13 cellular contexts compared by ENCODE assay signal in the genomic region with DNA sequence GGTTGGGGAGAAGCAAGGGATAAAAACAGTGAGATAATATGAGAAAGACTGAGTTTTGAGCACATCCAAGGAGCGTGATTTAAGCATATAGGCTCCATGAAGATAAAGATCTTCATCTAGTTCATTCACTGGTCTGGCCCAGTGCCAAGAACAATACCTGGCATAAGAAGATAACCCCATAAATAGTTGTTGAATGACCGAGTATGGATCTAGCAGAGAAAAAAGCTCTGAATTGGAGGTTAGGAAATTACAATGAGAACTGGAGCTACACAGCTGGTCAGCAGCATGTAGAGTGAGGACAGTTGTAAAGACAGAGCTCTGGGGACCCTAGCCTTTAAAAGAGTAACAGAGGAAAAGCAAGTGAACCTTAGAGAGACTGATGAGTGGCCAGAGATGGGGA. TPM values are rescaled to one million over a fixed set of nuclear protein-coding genes. Genes with fewer than 3 reads are reported as not detected.
DNase-seq lines count a peak whose midpoint lies in the region; ATAC-seq and TF ChIP-seq lines count a peak whose summit lies in the region.
"Had no signal": no experiment of that assay in that cellular context is flagged by ENCODE, and none has a peak within 500 bp of the region (broad histone marks: within the 10 kb centered on the region; RNA-seq: fewer than 3 reads in every experiment).

No MANE protein-coding gene starts in this region.

- peak; percentile 9 for DNase-seq in Calu3
- DNase-seq in KBM-7, result peak; percentile 46
- peak; percentile 35 to 54 for DNase-seq in SJCRH30
- DNase-seq in glomerular endothelial cell (ENCODE audit: extremely low read depth, low read depth, low spot score), result peak; percentile 31
- no peak for DNase-seq in central memory CD4-positive, alpha-beta T cell
- no peak for DNase-seq in NK-92 (lab: John Stamatoyannopoulos, UW; ENCODE audit: unreplicated experiment)
- no peak for DNase-seq in foreskin melanocyte
- DNase-seq: GDM1, NCI-H526 treated with DMSO at 0.1 percent for 48 hours had no signal

- H3K9me3 Mint-ChIP-seq in Calu3 (ENCODE audit: low read depth, unreplicated experiment), result peaks cover 2% of the 10 kb centered on the region
- H3K9me3 Mint-ChIP-seq: stimulated activated effector memory CD8-positive, alpha-beta T cell treated with anti-CD3 and anti-CD28 coated beads, Interleukin-12 subunit alpha, Interleukin-12 subunit beta, amount 100 ng/mL, for 72 hours had no signal

- H3K27ac Mint-ChIP-seq in Calu3 (ENCODE audit: unreplicated experiment), result no peak overlapping the region
- H3K27ac Mint-ChIP-seq: stimulated activated effector memory CD8-positive, alpha-beta T cell treated with anti-CD3 and anti-CD28 coated beads, Interleukin-12 subunit alpha, Interleukin-12 subunit beta, amount 100 ng/mL, for 72 hours had no signal

- in situ Hi-C loops in KBM-7 (cut with MboI; ENCODE audit: low pct_unique_long_range_greater_than_20kb, low sequenced_read_pairs), result no loop called here

- H3K27me3 Mint-ChIP-seq in Calu3 (ENCODE audit: unreplicated experiment), result peaks cover 38% of the 10 kb centered on the region

- H3K4me3 Mint-ChIP-seq in Calu3 (ENCODE audit: low read depth, unreplicated experiment), result no peak overlapping the region
- H3K4me3 Mint-ChIP-seq: stimulated activated effector memory CD8-positive, alpha-beta T cell treated with anti-CD3 and anti-CD28 coated beads, Interleukin-12 subunit alpha, Interleukin-12 subunit beta, amount 100 ng/mL, for 72 hours had no signal

- no peak overlapping the region for H3K4me3 ChIP-seq in SJCRH30
- H3K4me3 ChIP-seq: cardiac muscle cell had no signal

- no TSS peak for BruUV-seq in Calu3 (replicated peaks; lab: Mats Ljungman, UMichigan)

- CTCF ChIA-PET in Calu3 (lab: Charles Lee), result interaction anchor here (0.6 kb wide), 1 partner anchor 14 kb away, joined by 3 read pairs; no protein-coding TSS in a partner anchor

- H3K4me1 Mint-ChIP-seq in Calu3 (ENCODE audit: low read depth, unreplicated experiment), result peaks cover 14% of the 10 kb centered on the region
- H3K4me1 Mint-ChIP-seq: stimulated activated effector memory CD8-positive, alpha-beta T cell treated with anti-CD3 and anti-CD28 coated beads, Interleukin-12 subunit alpha, Interleukin-12 subunit beta, amount 100 ng/mL, for 72 hours had no signal

- H3K27me3 ChIP-seq in SJCRH30, result no peaks in the 10 kb centered on the region
- H3K27me3 ChIP-seq: cardiac muscle cell had no signal

- no peak for TF ChIP-seq CTCF in Calu3 (IDR thresholded peaks at IDR 0.05; ENCODE audit: unreplicated experiment)

- no peak overlapping the region for H3K27ac ChIP-seq in SJCRH30
- H3K27ac ChIP-seq: KMS-11 had no signal

- no peaks in the 10 kb centered on the region for H3K36me3 ChIP-seq in SJCRH30
- H3K36me3 ChIP-seq: cardiac muscle cell had no signal

- no peaks in the 10 kb centered on the region for H3K36me3 Mint-ChIP-seq in Calu3 (ENCODE audit: insufficient read depth, unreplicated experiment)
- H3K36me3 Mint-ChIP-seq: stimulated activated effector memory CD8-positive, alpha-beta T cell treated with anti-CD3 and anti-CD28 coated beads, Interleukin-12 subunit alpha, Interleukin-12 subunit beta, amount 100 ng/mL, for 72 hours had no signal

- peaks cover 6% of the 10 kb centered on the region; the same call in 1 of the 2 replicates for H3K4me1 ChIP-seq in SJCRH30

- H3K9me3 ChIP-seq in SJCRH30 (replicated peaks), result no peaks in the 10 kb centered on the region

- ATAC-seq in HG03442 (IDR thresholded peaks at IDR 0.05; ENCODE audit: unreplicated experiment), result no peak
- ATAC-seq: stimulated activated effector memory CD8-positive, alpha-beta T cell treated with anti-CD3 and anti-CD28 coated beads, Interleukin-12 subunit alpha, Interleukin-12 subunit beta, amount 100 ng/mL, for 72 hours had no signal

- intact Hi-C loops in Calu3 (cut with micrococcal nuclease; ENCODE audit: unreplicated experiment), result no loop called here

RNA-seq across cellular contexts. Expression of gene PAK1, which starts 33.0 kb away (rescaled TPM):
- total RNA-seq in Calu3 (2022) (56.3 and 58.5 TPM in 2 replicates), glomerular endothelial cell (9.9 and 13.1 TPM in 2 replicates)
- 28.7 and 31.2 TPM in 2 replicates for total RNA-seq in SJCRH30 (2014; rRNA removed; shearing (Covaris generic))

Comparison
In these comparisons a context has a peak if more than half of its experiments do, and no peak if none do; other contexts are left out.
1. DNase-seq: peak in Calu3 (single experiment), KBM-7 (single experiment), SJCRH30 (2 of 2) and glomerular endothelial cell (single experiment); none in central memory CD4-positive, alpha-beta T cell (single experiment), NK-92 (single experiment) and foreskin melanocyte (single experiment).